Comparison of ENCODE assay signal across 9 cellular contexts in the genomic region with DNA sequence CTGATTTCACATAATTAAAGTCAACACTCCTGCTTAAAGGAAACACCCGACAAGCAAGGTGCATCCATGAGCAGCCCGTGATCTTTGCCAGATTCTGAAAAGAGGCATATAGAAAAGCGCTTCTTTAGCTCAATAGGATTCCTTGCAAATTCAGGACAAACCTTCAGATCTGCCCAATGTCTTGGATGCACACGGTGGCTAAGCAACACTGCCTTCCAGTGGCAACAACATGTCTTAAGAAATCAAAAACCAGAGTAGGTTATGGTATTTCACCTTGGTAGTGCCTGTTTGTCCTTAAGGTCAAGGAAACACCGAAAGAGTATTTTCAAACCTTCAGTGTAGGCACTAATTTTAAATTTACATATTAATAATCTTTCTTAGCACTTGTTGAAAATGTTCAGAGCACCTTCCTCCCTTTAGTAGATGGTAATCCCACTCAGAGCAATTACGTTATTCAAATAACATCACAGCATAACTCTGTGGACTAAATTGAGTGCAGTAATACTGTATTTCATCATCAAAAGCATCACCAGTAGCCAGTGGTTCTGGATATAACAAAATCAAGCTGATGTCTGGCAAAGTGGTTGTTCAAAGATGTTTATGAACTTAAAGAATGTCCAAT. TPM values are rescaled to one million over a fixed set of nuclear protein-coding genes. Genes with fewer than 3 reads are reported as not detected.
DNase-seq lines count a peak whose midpoint lies in the region; ATAC-seq and TF ChIP-seq lines count a peak whose summit lies in the region.
"Had no signal": no experiment of that assay in that cellular context is flagged by ENCODE, and none has a peak within 500 bp of the region (broad histone marks: within the 10 kb centered on the region; RNA-seq: fewer than 3 reads in every experiment).

No MANE protein-coding gene starts in this region.

- DNase-seq in DMS114 treated with DMSO at 0.1 percent for 48 hours (lab: John Stamatoyannopoulos, UW; ENCODE audit: unreplicated experiment) (peak; percentile 5), LHCN-M2 (ENCODE audit: low read depth) (peak; percentile 48), T47D (ENCODE audit: low read depth in 1 of 2, low spot score in 1 of 2) (peak; percentile 19 to 80), mesothelial cell of epicardium (ENCODE audit: low spot score in 2 of 2, unreplicated experiment in 2 of 2) (no peak), NCI-H2107 (lab: John Stamatoyannopoulos, UW) (no peak)
- DNase-seq in activated naive CD8-positive, alpha-beta T cell treated with anti-CD3 and anti-CD28 coated beads for 36 hours, result no peak
- DNase-seq: activated effector memory CD4-positive, alpha-beta T cell treated with Interleukin-2 at 50 U/mL for 16 hours had no signal

- ATAC-seq in GM18519 (IDR thresholded peaks at IDR 0.05; ENCODE audit: low FRiP score, unreplicated experiment), result no peak
- ATAC-seq in HG02763 (IDR thresholded peaks at IDR 0.05; ENCODE audit: unreplicated experiment), result no peak

- H3K27me3 Mint-ChIP-seq in mesothelial cell of epicardium (ENCODE audit: low read depth), result no peaks in the 10 kb centered on the region
- no peaks in the 10 kb centered on the region for H3K27me3 Mint-ChIP-seq in activated naive CD8-positive, alpha-beta T cell treated with anti-CD3 and anti-CD28 coated beads for 36 hours

- H3K4me3 Mint-ChIP-seq in mesothelial cell of epicardium, result no peak overlapping the region
- no peak overlapping the region for H3K4me3 Mint-ChIP-seq in activated naive CD8-positive, alpha-beta T cell treated with anti-CD3 and anti-CD28 coated beads for 36 hours

- TF ChIP-seq CTCF in mesothelial cell of epicardium (IDR thresholded peaks at IDR 0.05; ENCODE audit: unreplicated experiment), result peak; percentile 29

- H3K27ac Mint-ChIP-seq in mesothelial cell of epicardium, result no peak overlapping the region
- H3K27ac Mint-ChIP-seq in activated naive CD8-positive, alpha-beta T cell treated with anti-CD3 and anti-CD28 coated beads for 36 hours, result no peak overlapping the region

- no peaks in the 10 kb centered on the region for H3K9me3 Mint-ChIP-seq in mesothelial cell of epicardium
- no peaks in the 10 kb centered on the region for H3K9me3 Mint-ChIP-seq in activated naive CD8-positive, alpha-beta T cell treated with anti-CD3 and anti-CD28 coated beads for 36 hours

- in situ Hi-C loops in T47D (cut with HindIII; ENCODE audit: low pct_unique_long_range_greater_than_20kb, low sequenced_read_pairs), result no loop called here

- H3K4me1 Mint-ChIP-seq in mesothelial cell of epicardium, result peaks cover 24% of the 10 kb centered on the region
- H3K4me1 Mint-ChIP-seq in activated naive CD8-positive, alpha-beta T cell treated with anti-CD3 and anti-CD28 coated beads for 36 hours, result no peaks in the 10 kb centered on the region

- H3K36me3 Mint-ChIP-seq in mesothelial cell of epicardium, result no peaks in the 10 kb centered on the region
- H3K36me3 Mint-ChIP-seq in activated naive CD8-positive, alpha-beta T cell treated with anti-CD3 and anti-CD28 coated beads for 36 hours, result no peaks in the 10 kb centered on the region

RNA-seq across cellular contexts. Expression of gene CDKN3, which starts 58.0 kb away (rescaled TPM):
- total RNA-seq in LHCN-M2 (2014; rRNA removed) (123 and 178 TPM in 2 replicates), mesothelial cell of epicardium (10.3 to 11.6 TPM (median 10.3 TPM) in 3 replicates)
- polyA plus RNA-seq in LHCN-M2 (2012), result 81.6 TPM
- total RNA-seq in activated naive CD8-positive, alpha-beta T cell treated with anti-CD3 and anti-CD28 coated beads for 36 hours, result 10 to 100 TPM; 77.9 to 79.5 TPM

Comparison
In these comparisons a context has a peak if more than half of its experiments do, and no peak if none do; other contexts are left out.
1. DNase-seq: peak in DMS114 treated with DMSO at 0.1 percent for 48 hours (single experiment), LHCN-M2 (single experiment) and T47D (2 of 2); none in mesothelial cell of epicardium (0 of 2), activated naive CD8-positive, alpha-beta T cell treated with anti-CD3 and anti-CD28 coated beads for 36 hours (single experiment) and NCI-H2107 (single experiment).